In the genomic region with DNA sequence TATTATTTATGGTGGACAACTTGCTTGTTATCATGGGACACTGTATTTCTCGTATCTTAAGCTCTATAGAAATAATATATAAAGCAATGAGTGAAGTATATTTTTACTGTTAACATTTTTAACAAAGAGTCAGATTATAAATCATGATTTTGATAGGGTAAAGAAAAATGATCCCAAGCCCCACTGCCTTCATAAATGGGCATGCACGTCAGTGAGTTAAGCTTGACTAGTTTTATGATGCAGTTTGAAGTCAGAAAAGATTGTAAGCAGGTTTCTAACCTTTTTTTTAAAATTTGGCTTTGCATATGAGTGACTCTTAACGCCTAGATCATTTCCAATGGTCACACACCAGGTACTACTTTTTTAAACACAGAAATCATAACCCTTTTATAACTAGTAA, we compare ENCODE assay signal across 19 cellular contexts.
A peak's percentile ranks its signal among the peaks of the same experiment; 100 is the strongest.
DNase-seq lines count a peak whose midpoint lies in the region; ATAC-seq and TF ChIP-seq lines count a peak whose summit lies in the region.
"Had no signal": no experiment of that assay in that cellular context is flagged by ENCODE, and none has a peak within 500 bp of the region (broad histone marks: within the 10 kb centered on the region; RNA-seq: fewer than 3 reads in every experiment).

No MANE protein-coding gene starts in this region.

- H3K9me2 ChIP-seq in GM23338 (ENCODE audit: insufficient read depth) = 0 out of 2 replicates have a peak, but pooled peaks cover 4% of the 10 kb centered on the region
- H3K9me2 ChIP-seq in Loucy (replicated peaks; ENCODE audit: low read depth, low read length) = no peaks in the 10 kb centered on the region

- no peaks in the 10 kb centered on the region for H3K36me3 Mint-ChIP-seq in GM23338 (ENCODE audit: low read depth)
- H3K36me3 Mint-ChIP-seq: CD8-positive, alpha-beta T cell had no signal

- no peaks in the 10 kb centered on the region for H4K20me1 ChIP-seq in GM23338 (replicated peaks; ENCODE audit: insufficient read depth)
- no peaks in the 10 kb centered on the region for H4K20me1 ChIP-seq in Loucy (ENCODE audit: insufficient read depth, low read length, poor library complexity, severe bottlenecking)
- H4K20me1 ChIP-seq: BLaER1 treated with 17β-estradiol and CSF1 and Interleukin-3, amounts not matched to agents 10 nM and 100 nM had no signal

- ATAC-seq in GM23338 = no peak
- ATAC-seq in HG02763 (IDR thresholded peaks at IDR 0.05; ENCODE audit: unreplicated experiment) = no peak
- ATAC-seq: A549; CD8-positive, alpha-beta T cell; GM12878 had no signal

- H3K4me1 Mint-ChIP-seq in GM23338 = no peaks in the 10 kb centered on the region
- H3K4me1 Mint-ChIP-seq: B cell had no signal

- H3K27me3 ChIP-seq in GM23338 (ENCODE audit: insufficient read depth) (no peaks in the 10 kb centered on the region), Loucy (ENCODE audit: insufficient read depth, low read length, poor library complexity, severe bottlenecking) (no peaks in the 10 kb centered on the region)
- H3K27me3 ChIP-seq: BLaER1 treated with 17β-estradiol and CSF1 and Interleukin-3, amounts not matched to agents 10 nM and 100 nM had no signal

- H3K4me2 ChIP-seq in GM23338 (no peak overlapping the region), Loucy (ENCODE audit: low read depth, low read length, poor library complexity, severe bottlenecking) (no peak overlapping the region)
- H3K4me2 ChIP-seq: A549; BLaER1 treated with 17β-estradiol and CSF1 and Interleukin-3, amounts not matched to agents 10 nM and 100 nM had no signal

- H3K9me3 ChIP-seq in Loucy (ENCODE audit: insufficient read depth, low read depth, low read length) = no peaks in the 10 kb centered on the region
- H3K9me3 ChIP-seq: BLaER1 treated with 17β-estradiol and CSF1 and Interleukin-3, amounts not matched to agents 10 nM and 100 nM; Caco-2 had no signal

- no peak overlapping the region for H3K4me3 Mint-ChIP-seq in GM23338
- H3K4me3 Mint-ChIP-seq: B cell; CD4-positive, alpha-beta T cell; CD8-positive, alpha-beta T cell had no signal

- no peak overlapping the region for H3K27ac Mint-ChIP-seq in GM23338
- H3K27ac Mint-ChIP-seq: B cell; CD4-positive, alpha-beta T cell; CD8-positive, alpha-beta T cell had no signal

- TF ChIP-seq CTCF in GM23338 (conservative IDR thresholded peaks at IDR 0.05; ENCODE audit: low read depth in 2 of 2) = no peak
- TF ChIP-seq CTCF in Loucy (conservative IDR thresholded peaks at IDR 0.05; ENCODE audit: low read length) = no peak

- H3K4me3 ChIP-seq in GM23338 (no peak overlapping the region), Loucy (ENCODE audit: low read length, poor library complexity, severe bottlenecking) (no peak overlapping the region)
- H3K4me3 ChIP-seq: A549; BLaER1 treated with 17β-estradiol and CSF1 and Interleukin-3, amounts not matched to agents 10 nM and 100 nM; GM12878 had no signal

- H2AFZ ChIP-seq in GM23338 (0 out of 2 replicates have a peak overlapping the region, but pooled peaks have one; percentile 78), Loucy (ENCODE audit: low read length) (0 out of 2 replicates have a peak overlapping the region, but pooled peaks have one; percentile 4)

- no peak for DNase-seq in GM23338 (ENCODE audit: low spot score)
- peak; percentile 33 for DNase-seq in left kidney (ENCODE audit: low read depth, low spot score)
- peak; percentile 43 for DNase-seq in renal cortical epithelial cell (ENCODE audit: low read depth)
- no peak for DNase-seq in cerebellar nuclear complex (lab: John Stamatoyannopoulos, UW)
- no peak for DNase-seq in NCI-H82 treated with DMSO at 0.1 percent for 48 hours (lab: John Stamatoyannopoulos, UW; ENCODE audit: unreplicated experiment)
- DNase-seq: AML-193; Caco-2; Calu3; CD4-positive, alpha-beta T cell; CD8-positive, alpha-beta T cell; DMS79 treated with DMSO at 0.1 percent for 48 hours had no signal

- no peaks in the 10 kb centered on the region for H3K9me3 Mint-ChIP-seq in GM23338

- H3K27ac ChIP-seq in GM23338 (ENCODE audit: low read depth) = no peak overlapping the region
- H3K27ac ChIP-seq: 22Rv1; A549; BLaER1 treated with 17β-estradiol and CSF1 and Interleukin-3, amounts not matched to agents 10 nM and 100 nM; C4-2B had no signal

- H3K79me2 ChIP-seq in GM23338 (replicated peaks; ENCODE audit: insufficient read depth) (no peaks in the 10 kb centered on the region), Loucy (ENCODE audit: insufficient read depth, low read length) (no peaks in the 10 kb centered on the region)

- no peaks in the 10 kb centered on the region for H3K4me1 ChIP-seq in GM23338 (ENCODE audit: insufficient read depth)
- H3K4me1 ChIP-seq in Loucy (ENCODE audit: insufficient read depth, low read length, poor library complexity, severe bottlenecking) = no peaks in the 10 kb centered on the region
- H3K4me1 ChIP-seq: BLaER1 treated with 17β-estradiol and CSF1 and Interleukin-3, amounts not matched to agents 10 nM and 100 nM; Caco-2 had no signal

- no peaks in the 10 kb centered on the region for H3K27me3 Mint-ChIP-seq in GM23338 (ENCODE audit: insufficient read depth, low read depth, poor library complexity)
- H3K27me3 Mint-ChIP-seq: B cell; CD4-positive, alpha-beta T cell had no signal

- H3F3A ChIP-seq in GM23338 (replicated peaks; ENCODE audit: low read depth) = no peaks in the 10 kb centered on the region
- H3F3A ChIP-seq in Loucy (ENCODE audit: low read depth) = no peaks in the 10 kb centered on the region

- H3K36me3 ChIP-seq in GM23338 (ENCODE audit: insufficient read depth) (no peaks in the 10 kb centered on the region), Loucy (ENCODE audit: insufficient read depth, low read length) (no peaks in the 10 kb centered on the region)
- H3K36me3 ChIP-seq: BLaER1 treated with 17β-estradiol and CSF1 and Interleukin-3, amounts not matched to agents 10 nM and 100 nM had no signal

- no peak overlapping the region for H3K9ac ChIP-seq in Loucy (ENCODE audit: low read depth, low read length, poor library complexity, severe bottlenecking)
- H3K9ac ChIP-seq: BLaER1 treated with 17β-estradiol and CSF1 and Interleukin-3, amounts not matched to agents 10 nM and 100 nM had no signal

TF ChIP-seq in GM23338, 12 proteins besides CTCF, POLR2A, EP300 and RAD21 (continues in another document):
- TF ChIP-seq ZNF114 (CRISPR knock-in tag; IDR thresholded peaks at IDR 0.05) = no peak
- no peak for TF ChIP-seq JUNB (IDR thresholded peaks at IDR 0.05; ENCODE audit: unreplicated experiment)
- TF ChIP-seq, protein P1, sequence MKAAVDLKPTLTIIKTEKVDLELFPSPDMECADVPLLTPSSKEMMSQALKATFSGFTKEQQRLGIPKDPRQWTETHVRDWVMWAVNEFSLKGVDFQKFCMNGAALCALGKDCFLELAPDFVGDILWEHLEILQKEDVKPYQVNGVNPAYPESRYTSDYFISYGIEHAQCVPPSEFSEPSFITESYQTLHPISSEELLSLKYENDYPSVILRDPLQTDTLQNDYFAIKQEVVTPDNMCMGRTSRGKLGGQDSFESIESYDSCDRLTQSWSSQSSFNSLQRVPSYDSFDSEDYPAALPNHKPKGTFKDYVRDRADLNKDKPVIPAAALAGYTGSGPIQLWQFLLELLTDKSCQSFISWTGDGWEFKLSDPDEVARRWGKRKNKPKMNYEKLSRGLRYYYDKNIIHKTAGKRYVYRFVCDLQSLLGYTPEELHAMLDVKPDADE (IDR thresholded peaks at IDR 0.05) = no peak
- no peak for TF ChIP-seq POLR2AphosphoS5 (IDR thresholded peaks at IDR 0.05; ENCODE audit: low read depth)
- no peak for TF ChIP-seq EZH2phosphoT487 (IDR thresholded peaks at IDR 0.05; ENCODE audit: unreplicated experiment)
- TF ChIP-seq ZNF331 (CRISPR knock-in tag; IDR thresholded peaks at IDR 0.05; ENCODE audit: low read depth) = no peak
- no peak for TF ChIP-seq CREB1 (CRISPR knock-in tag; IDR thresholded peaks at IDR 0.05; ENCODE audit: low read depth)
- no peak for TF ChIP-seq NANOG (IDR thresholded peaks at IDR 0.05; ENCODE audit: borderline replicate concordance)
- TF ChIP-seq, protein P2, sequence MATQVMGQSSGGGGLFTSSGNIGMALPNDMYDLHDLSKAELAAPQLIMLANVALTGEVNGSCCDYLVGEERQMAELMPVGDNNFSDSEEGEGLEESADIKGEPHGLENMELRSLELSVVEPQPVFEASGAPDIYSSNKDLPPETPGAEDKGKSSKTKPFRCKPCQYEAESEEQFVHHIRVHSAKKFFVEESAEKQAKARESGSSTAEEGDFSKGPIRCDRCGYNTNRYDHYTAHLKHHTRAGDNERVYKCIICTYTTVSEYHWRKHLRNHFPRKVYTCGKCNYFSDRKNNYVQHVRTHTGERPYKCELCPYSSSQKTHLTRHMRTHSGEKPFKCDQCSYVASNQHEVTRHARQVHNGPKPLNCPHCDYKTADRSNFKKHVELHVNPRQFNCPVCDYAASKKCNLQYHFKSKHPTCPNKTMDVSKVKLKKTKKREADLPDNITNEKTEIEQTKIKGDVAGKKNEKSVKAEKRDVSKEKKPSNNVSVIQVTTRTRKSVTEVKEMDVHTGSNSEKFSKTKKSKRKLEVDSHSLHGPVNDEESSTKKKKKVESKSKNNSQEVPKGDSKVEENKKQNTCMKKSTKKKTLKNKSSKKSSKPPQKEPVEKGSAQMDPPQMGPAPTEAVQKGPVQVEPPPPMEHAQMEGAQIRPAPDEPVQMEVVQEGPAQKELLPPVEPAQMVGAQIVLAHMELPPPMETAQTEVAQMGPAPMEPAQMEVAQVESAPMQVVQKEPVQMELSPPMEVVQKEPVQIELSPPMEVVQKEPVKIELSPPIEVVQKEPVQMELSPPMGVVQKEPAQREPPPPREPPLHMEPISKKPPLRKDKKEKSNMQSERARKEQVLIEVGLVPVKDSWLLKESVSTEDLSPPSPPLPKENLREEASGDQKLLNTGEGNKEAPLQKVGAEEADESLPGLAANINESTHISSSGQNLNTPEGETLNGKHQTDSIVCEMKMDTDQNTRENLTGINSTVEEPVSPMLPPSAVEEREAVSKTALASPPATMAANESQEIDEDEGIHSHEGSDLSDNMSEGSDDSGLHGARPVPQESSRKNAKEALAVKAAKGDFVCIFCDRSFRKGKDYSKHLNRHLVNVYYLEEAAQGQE (IDR thresholded peaks at IDR 0.05; ENCODE audit: unreplicated experiment) = no peak
- TF ChIP-seq EZH2 (IDR thresholded peaks at IDR 0.05; ENCODE audit: low read depth, unreplicated experiment) = no peak
- TF ChIP-seq STAT1 (IDR thresholded peaks at IDR 0.05; ENCODE audit: unreplicated experiment) = no peak

Comparison
In these comparisons a context has a peak if more than half of its experiments do, and no peak if none do; other contexts are left out.
1. DNase-seq: peak in left kidney (single experiment) and renal cortical epithelial cell (single experiment); none in GM23338 (single experiment), cerebellar nuclear complex (0 of 2) and NCI-H82 treated with DMSO at 0.1 percent for 48 hours (single experiment).